ENCODE assay signal across 1 cellular context in genomic region chr3:116971531-116971930, GRCh38.
TF ChIP-seq lines count a peak whose summit lies in the region.

No MANE protein-coding gene starts in this region.

TF ChIP-seq in SK-N-SH, 30 proteins besides CTCF, POLR2A, EP300 and RAD21 (continued from another document):
- TF ChIP-seq POLR2AphosphoS5 (IDR thresholded peaks at IDR 0.05; ENCODE audit: low read depth, low read length) (no peak), USF2 (IDR thresholded peaks at IDR 0.05; ENCODE audit: borderline replicate concordance, low read depth, low read length) (no peak), RFX5 (IDR thresholded peaks at IDR 0.05; ENCODE audit: low read length) (no peak), ELF1 (IDR thresholded peaks at IDR 0.05) (no peak), PBX3 (IDR thresholded peaks at IDR 0.05) (peak; percentile 3; the same call in 1 of the 2 replicates), NRF1 (IDR thresholded peaks at IDR 0.05; ENCODE audit: low read depth, low read length) (no peak), FOSL2 (IDR thresholded peaks at IDR 0.05; ENCODE audit: borderline replicate concordance, low read depth) (no peak)
